ENCODE assay signal across 9 cellular contexts in the genomic region with DNA sequence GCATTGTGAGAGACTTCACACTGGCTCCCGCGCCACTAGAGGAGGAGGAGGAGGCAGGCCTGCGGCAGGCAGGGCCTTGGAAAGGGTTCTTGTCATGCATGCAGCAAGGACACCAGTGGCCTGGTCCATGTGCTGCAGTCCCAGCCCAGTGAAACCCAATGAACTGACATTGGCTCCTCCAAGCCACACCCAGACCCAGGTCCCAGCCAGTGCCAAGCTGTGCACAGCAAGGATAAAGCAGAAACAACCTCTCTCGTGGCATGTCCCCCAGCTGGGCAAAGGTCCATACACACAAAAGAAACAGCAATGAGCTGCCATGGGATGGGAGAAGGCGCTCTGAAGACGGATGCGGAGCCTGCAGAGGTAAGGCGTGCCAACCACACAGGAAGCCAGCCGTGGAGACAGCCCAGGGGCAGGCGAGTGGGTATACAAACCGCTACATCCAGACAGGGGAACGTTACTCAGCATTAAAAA.
A peak's percentile ranks its signal among the peaks of the same experiment; 100 is the strongest.
DNase-seq lines count a peak whose midpoint lies in the region; ATAC-seq and TF ChIP-seq lines count a peak whose summit lies in the region.
"Had no signal": no experiment of that assay in that cellular context is flagged by ENCODE, and none has a peak within 500 bp of the region (broad histone marks: within the 10 kb centered on the region; RNA-seq: fewer than 3 reads in every experiment).

No MANE protein-coding gene starts in this region.

- H3F3A ChIP-seq in MM.1S (ENCODE audit: insufficient read depth, low read length), result peaks cover 24% of the 10 kb centered on the region

- no TSS peak for BruUV-seq in Caco-2 (replicated peaks; lab: Mats Ljungman, UMichigan)

- no peak for TF ChIP-seq CTCF in MM.1S (IDR thresholded peaks at IDR 0.05; ENCODE audit: low read length)
- TF ChIP-seq CTCF in mucosa of descending colon (IDR thresholded peaks at IDR 0.05), result no peak
- TF ChIP-seq CTCF in BE2C (IDR thresholded peaks at IDR 0.05; ENCODE audit: low read depth, low read length), result no peak
- TF ChIP-seq CTCF in Caco-2 (IDR thresholded peaks at IDR 0.05; ENCODE audit: insufficient read depth in 1 of 2, low read depth in 1 of 2, low read length in 1 of 2, severe bottlenecking in 1 of 2, unreplicated experiment in 1 of 2), result no peak

- H3K36me3 Mint-ChIP-seq in activated T-cell treated with anti-CD3 and anti-CD28 coated beads, Interleukin-2, amount 50 U/mL, for 4 hours (ENCODE audit: insufficient read depth), result peaks cover 38% of the 10 kb centered on the region
- no peaks in the 10 kb centered on the region for H3K36me3 Mint-ChIP-seq in Caco-2 (ENCODE audit: insufficient read depth, unreplicated experiment)

- POLR2A ChIA-PET in Caco-2 (lab: Charles Lee), result no interaction called here

- H3K27me3 ChIP-seq in BLaER1 treated with 17β-estradiol and CSF1 and Interleukin-3, amounts not matched to agents 10 nM and 100 nM, result no peaks in the 10 kb centered on the region
- H3K27me3 ChIP-seq in MM.1S (replicated peaks; ENCODE audit: insufficient read depth, low read length) (no peaks in the 10 kb centered on the region), BE2C (no peaks in the 10 kb centered on the region), Caco-2 (replicated peaks; ENCODE audit: control insufficient read depth, insufficient read depth, low read length) (no peaks in the 10 kb centered on the region)

- H3K4me1 Mint-ChIP-seq in activated T-cell treated with anti-CD3 and anti-CD28 coated beads, Interleukin-2, amount 50 U/mL, for 4 hours (ENCODE audit: low read depth), result peaks cover 77% of the 10 kb centered on the region
- H3K4me1 Mint-ChIP-seq in Caco-2 (ENCODE audit: low read depth, unreplicated experiment), result no peaks in the 10 kb centered on the region

- DNase-seq in MM.1S (peak; percentile 40), mucosa of descending colon (peak in 2 of 3 donors; percentile 36 to 79), NCI-H748 treated with DMSO at 0.1 percent for 48 hours (lab: John Stamatoyannopoulos, UW) (no peak), DMS53 treated with DMSO at 0.1 percent for 48 hours (lab: John Stamatoyannopoulos, UW; ENCODE audit: unreplicated experiment) (no peak), BE2C (no peak), Caco-2 (no peak)
- DNase-seq in activated T-cell treated with anti-CD3 and anti-CD28 coated beads, Interleukin-2, amount 50 U/mL, for 4 hours, result peak; percentile 63
- DNase-seq: NCI-H1694 treated with DMSO at 0.1 percent for 48 hours had no signal

- H2AFZ ChIP-seq in MM.1S (ENCODE audit: low read length), result no peak overlapping the region

- no peaks in the 10 kb centered on the region for H3K27me3 Mint-ChIP-seq in activated T-cell treated with anti-CD3 and anti-CD28 coated beads, Interleukin-2, amount 50 U/mL, for 4 hours (ENCODE audit: low read depth)
- H3K27me3 Mint-ChIP-seq in Caco-2 (ENCODE audit: insufficient read depth, unreplicated experiment), result no peaks in the 10 kb centered on the region

- peaks cover 0 to 8% (median 7%) of the 10 kb centered on the region in 11 experiments; a peak in 15 of 22 replicates for H3K9me3 ChIP-seq in BLaER1 treated with 17β-estradiol and CSF1 and Interleukin-3, amounts not matched to agents 10 nM and 100 nM (replicated peaks in 1 of 11)
- H3K9me3 ChIP-seq in MM.1S (replicated peaks; ENCODE audit: insufficient read depth, low read length), result no peaks in the 10 kb centered on the region
- peaks cover 4% of the 10 kb centered on the region for H3K9me3 ChIP-seq in mucosa of descending colon
- H3K9me3 ChIP-seq in BE2C, result peaks cover 3% of the 10 kb centered on the region; the same call in 1 of the 2 replicates
- H3K9me3 ChIP-seq in Caco-2, result no peaks in the 10 kb centered on the region

- H3K4me2 ChIP-seq in BLaER1 treated with 17β-estradiol and CSF1 and Interleukin-3, amounts not matched to agents 10 nM and 100 nM, result peak overlapping the region; percentile 64 to 99 (median 98)
- H3K4me2 ChIP-seq in MM.1S (ENCODE audit: low read depth, low read length), result peak overlapping the region; percentile 6; the same call in 1 of the 2 replicates

- peaks cover 98% of the 10 kb centered on the region for H3K79me2 ChIP-seq in MM.1S (ENCODE audit: low read length)

- H3K27ac ChIP-seq in BLaER1 treated with 17β-estradiol and CSF1 and Interleukin-3, amounts not matched to agents 10 nM and 100 nM, result peak overlapping the region in 9 of 11 experiments; percentile 52 to 94 (median 87); a peak in 18 of 22 replicates
- peak overlapping the region; percentile 24; the same call in 1 of the 2 replicates for H3K27ac ChIP-seq in MM.1S (ENCODE audit: low read length)

- H3K9me2 ChIP-seq in MM.1S (replicated peaks; ENCODE audit: insufficient read depth, low read length), result no peaks in the 10 kb centered on the region

- H3K27ac Mint-ChIP-seq in Caco-2 (ENCODE audit: unreplicated experiment), result no peak overlapping the region

- H3K4me1 ChIP-seq in BLaER1 treated with 17β-estradiol and CSF1 and Interleukin-3, amounts not matched to agents 10 nM and 100 nM, result peaks cover 59 to 100% (median 92%) of the 10 kb centered on the region in 10 experiments
- peaks cover 39% of the 10 kb centered on the region for H3K4me1 ChIP-seq in MM.1S (ENCODE audit: low read length)
- H3K4me1 ChIP-seq in mucosa of descending colon (ENCODE audit: low read depth), result peaks cover 13% of the 10 kb centered on the region
- peaks cover 7% of the 10 kb centered on the region for H3K4me1 ChIP-seq in BE2C
- no peaks in the 10 kb centered on the region for H3K4me1 ChIP-seq in Caco-2

- peak; percentile 41 to 45 for ATAC-seq in activated T-cell treated with anti-CD3 and anti-CD28 coated beads, Interleukin-2, amount 50 U/mL, for 4 hours
- peak; percentile 71 for ATAC-seq in mucosa of descending colon

- peak overlapping the region in 8 of 10 experiments; percentile 2 to 43 (median 22); a peak in 10 of 20 replicates for H3K4me3 ChIP-seq in BLaER1 treated with 17β-estradiol and CSF1 and Interleukin-3, amounts not matched to agents 10 nM and 100 nM
- H3K4me3 ChIP-seq in MM.1S (ENCODE audit: low read length), result no peak overlapping the region
- no peak overlapping the region for H3K4me3 ChIP-seq in mucosa of descending colon
- no peak overlapping the region for H3K4me3 ChIP-seq in BE2C (ENCODE audit: low read depth, low read length)
- no peak overlapping the region for H3K4me3 ChIP-seq in Caco-2 (ENCODE audit: low read depth, low read length)

- peak overlapping the region in 9 of 11 experiments; percentile 49 to 75 (median 64); a peak in 17 of 22 replicates for H3K9ac ChIP-seq in BLaER1 treated with 17β-estradiol and CSF1 and Interleukin-3, amounts not matched to agents 10 nM and 100 nM
- no peak overlapping the region for H3K9ac ChIP-seq in MM.1S (ENCODE audit: low read length)

- peaks cover 0 to 37% (median 7%) of the 10 kb centered on the region in 11 experiments; a peak in 7 of 22 replicates for H3K36me3 ChIP-seq in BLaER1 treated with 17β-estradiol and CSF1 and Interleukin-3, amounts not matched to agents 10 nM and 100 nM
- H3K36me3 ChIP-seq in MM.1S (replicated peaks; ENCODE audit: insufficient read depth, low read length), result no peaks in the 10 kb centered on the region; the same call in 1 of the 2 replicates
- no peaks in the 10 kb centered on the region for H3K36me3 ChIP-seq in mucosa of descending colon (ENCODE audit: low read depth)
- no peaks in the 10 kb centered on the region for H3K36me3 ChIP-seq in BE2C
- H3K36me3 ChIP-seq in Caco-2 (ENCODE audit: control insufficient read depth, insufficient read depth, low read length), result no peaks in the 10 kb centered on the region

- peaks cover 0 to 34% (median 0%) of the 10 kb centered on the region in 11 experiments; a peak in 6 of 22 replicates for H4K20me1 ChIP-seq in BLaER1 treated with 17β-estradiol and CSF1 and Interleukin-3, amounts not matched to agents 10 nM and 100 nM
- no peaks in the 10 kb centered on the region for H4K20me1 ChIP-seq in MM.1S (ENCODE audit: insufficient read depth, low read length)

- peak overlapping the region; percentile 65 for H3K4me3 Mint-ChIP-seq in activated T-cell treated with anti-CD3 and anti-CD28 coated beads, Interleukin-2, amount 50 U/mL, for 4 hours
- H3K4me3 Mint-ChIP-seq in Caco-2 (ENCODE audit: unreplicated experiment), result no peak overlapping the region

- intact Hi-C loops in mucosa of descending colon (cut with DNase I, micrococcal nuclease) (no loop called here), Caco-2 (cut with micrococcal nuclease; ENCODE audit: unreplicated experiment) (no loop called here)

- CTCF ChIA-PET in Caco-2 (lab: Charles Lee), result no interaction called here

- H3K9me3 Mint-ChIP-seq in activated T-cell treated with anti-CD3 and anti-CD28 coated beads, Interleukin-2, amount 50 U/mL, for 4 hours, result peaks cover 10% of the 10 kb centered on the region
- no peaks in the 10 kb centered on the region for H3K9me3 Mint-ChIP-seq in Caco-2 (ENCODE audit: unreplicated experiment)

Comparison
In these comparisons a context has a peak if more than half of its experiments do, and no peak if none do; other contexts are left out.
1. H3K4me3 ChIP-seq: peak in BLaER1 treated with 17β-estradiol and CSF1 and Interleukin-3, amounts not matched to agents 10 nM and 100 nM (8 of 10); none in MM.1S (single experiment), mucosa of descending colon (single experiment), BE2C (single experiment) and Caco-2 (single experiment).
2. DNase-seq: peak in MM.1S (single experiment), activated T-cell treated with anti-CD3 and anti-CD28 coated beads, Interleukin-2, amount 50 U/mL, for 4 hours (single experiment) and mucosa of descending colon (2 of 3); none in NCI-H748 treated with DMSO at 0.1 percent for 48 hours (single experiment), DMS53 treated with DMSO at 0.1 percent for 48 hours (single experiment), BE2C (single experiment) and Caco-2 (0 of 2).